ENCODE assay signal across 1 cellular context in the genomic region with DNA sequence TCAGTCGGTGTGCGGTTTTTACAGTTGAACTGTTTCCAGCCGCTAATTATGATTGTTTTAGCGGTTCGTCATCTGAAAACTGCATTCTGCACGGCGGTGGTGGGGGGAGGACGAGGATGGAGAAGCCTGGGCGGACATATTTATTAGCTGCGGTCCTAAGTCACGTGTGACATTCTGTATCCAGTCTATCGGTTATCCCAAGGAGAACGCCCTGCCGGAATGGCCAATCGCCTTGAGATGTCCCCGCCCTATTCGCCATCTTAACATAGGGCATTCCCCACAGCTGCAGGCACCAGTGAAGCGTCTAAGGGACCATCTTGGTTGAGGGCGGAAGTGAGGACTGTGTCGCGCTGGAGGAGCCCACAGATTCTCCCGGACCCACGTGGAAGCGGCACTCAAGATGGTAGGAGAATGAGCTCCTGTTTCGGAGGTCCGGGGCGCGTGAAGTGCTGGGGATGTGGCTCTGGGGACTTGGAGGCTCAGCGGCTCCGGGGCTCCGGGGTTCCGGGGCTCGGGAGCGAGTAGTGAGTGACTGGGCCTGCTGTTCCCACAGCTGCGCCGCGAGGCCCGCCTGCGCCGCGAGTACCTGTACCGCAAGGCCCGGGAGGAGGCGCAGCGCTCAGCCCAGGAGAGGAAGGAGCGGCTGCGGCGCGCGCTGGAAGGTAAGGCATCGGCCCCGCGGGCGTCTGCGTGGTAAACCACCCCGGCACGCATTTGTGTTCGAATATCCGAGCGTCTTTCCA.
TF ChIP-seq lines count a peak whose summit lies in the region.

Gene IMP4 (plus strand): TSS at position 365 of the 743 bp plus-strand sequence. CDS start 36 bp downstream, at position 401.

TF ChIP-seq in HepG2, 621 proteins besides CTCF, POLR2A, EP300 and RAD21 (continued from another document and continues in another):
- TF ChIP-seq, protein P1, sequence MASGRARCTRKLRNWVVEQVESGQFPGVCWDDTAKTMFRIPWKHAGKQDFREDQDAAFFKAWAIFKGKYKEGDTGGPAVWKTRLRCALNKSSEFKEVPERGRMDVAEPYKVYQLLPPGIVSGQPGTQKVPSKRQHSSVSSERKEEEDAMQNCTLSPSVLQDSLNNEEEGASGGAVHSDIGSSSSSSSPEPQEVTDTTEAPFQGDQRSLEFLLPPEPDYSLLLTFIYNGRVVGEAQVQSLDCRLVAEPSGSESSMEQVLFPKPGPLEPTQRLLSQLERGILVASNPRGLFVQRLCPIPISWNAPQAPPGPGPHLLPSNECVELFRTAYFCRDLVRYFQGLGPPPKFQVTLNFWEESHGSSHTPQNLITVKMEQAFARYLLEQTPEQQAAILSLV (CRISPR knock-in tag; IDR thresholded peaks at IDR 0.05; ENCODE audit: borderline replicate concordance): peak; percentile 79; the same call in 1 of the 2 replicates
- TF ChIP-seq ZBTB14 (CRISPR knock-in tag; IDR thresholded peaks at IDR 0.05) (no peak), IRF2 (CRISPR knock-in tag; IDR thresholded peaks at IDR 0.05) (peak; percentile 82; the same call in 1 of the 2 replicates), ZNF746 (CRISPR knock-in tag; IDR thresholded peaks at IDR 0.05) (peak; percentile 70), ZNF775 (CRISPR knock-in tag; IDR thresholded peaks at IDR 0.05; ENCODE audit: borderline replicate concordance) (no peak), HNRNPL (IDR thresholded peaks at IDR 0.05; ENCODE audit: low read depth, low read length) (no peak), MXD3 (CRISPR knock-in tag; IDR thresholded peaks at IDR 0.05) (peak; percentile 98), ZNF350 (CRISPR knock-in tag; IDR thresholded peaks at IDR 0.05; ENCODE audit: borderline replicate concordance, low read depth) (peak; percentile 87; the same call in 1 of the 2 replicates), TBX3 (IDR thresholded peaks at IDR 0.05; ENCODE audit: borderline replicate concordance) (no peak), CAMTA2 (CRISPR knock-in tag; IDR thresholded peaks at IDR 0.05; ENCODE audit: borderline replicate concordance) (peak; percentile 84; the same call in 1 of the 2 replicates), ZNF607 (CRISPR knock-in tag; IDR thresholded peaks at IDR 0.05; ENCODE audit: borderline replicate concordance) (peak; percentile 87; the same call in 1 of the 2 replicates), ZNF7 (CRISPR knock-in tag; IDR thresholded peaks at IDR 0.05) (no peak), NR2F6 (IDR thresholded peaks at IDR 0.05) (no peak), NR2F6 (CRISPR knock-in tag; IDR thresholded peaks at IDR 0.05) (0 out of 2 replicates have a peak, but pooled peaks have one; percentile 2), ZNF251 (CRISPR knock-in tag; IDR thresholded peaks at IDR 0.05) (0 out of 2 replicates have a peak, but pooled peaks have one; percentile 49), DDIT3 (CRISPR knock-in tag; IDR thresholded peaks at IDR 0.05) (no peak), ZNF20 (CRISPR knock-in tag; IDR thresholded peaks at IDR 0.05) (no peak; the same call in 1 of the 2 replicates), EED (CRISPR knock-in tag; IDR thresholded peaks at IDR 0.05) (peak; percentile 85; the same call in 1 of the 2 replicates), RFX1 (IDR thresholded peaks at IDR 0.05) (no peak), SALL1 (CRISPR knock-in tag; IDR thresholded peaks at IDR 0.05) (peak; percentile 95), ZBTB25 (CRISPR knock-in tag; IDR thresholded peaks at IDR 0.05) (no peak), DRAP1 (CRISPR knock-in tag; IDR thresholded peaks at IDR 0.05) (peak; percentile 79; the same call in 1 of the 2 replicates), ZNF142 (CRISPR knock-in tag; IDR thresholded peaks at IDR 0.05) (0 out of 2 replicates have a peak, but pooled peaks have one; percentile 44), NCOA5 (CRISPR knock-in tag; IDR thresholded peaks at IDR 0.05) (no peak), NFRKB (IDR thresholded peaks at IDR 0.05) (no peak; the same call in 1 of the 2 replicates), ZNF335 (CRISPR knock-in tag; IDR thresholded peaks at IDR 0.05) (peak; percentile 91), AGO1 (IDR thresholded peaks at IDR 0.05; ENCODE audit: low read depth, low read length, poor library complexity, severe bottlenecking) (peak; percentile 62), PTBP1 (IDR thresholded peaks at IDR 0.05; ENCODE audit: low read depth, low read length, poor library complexity, severe bottlenecking) (no peak)
- TF ChIP-seq, protein P2, sequence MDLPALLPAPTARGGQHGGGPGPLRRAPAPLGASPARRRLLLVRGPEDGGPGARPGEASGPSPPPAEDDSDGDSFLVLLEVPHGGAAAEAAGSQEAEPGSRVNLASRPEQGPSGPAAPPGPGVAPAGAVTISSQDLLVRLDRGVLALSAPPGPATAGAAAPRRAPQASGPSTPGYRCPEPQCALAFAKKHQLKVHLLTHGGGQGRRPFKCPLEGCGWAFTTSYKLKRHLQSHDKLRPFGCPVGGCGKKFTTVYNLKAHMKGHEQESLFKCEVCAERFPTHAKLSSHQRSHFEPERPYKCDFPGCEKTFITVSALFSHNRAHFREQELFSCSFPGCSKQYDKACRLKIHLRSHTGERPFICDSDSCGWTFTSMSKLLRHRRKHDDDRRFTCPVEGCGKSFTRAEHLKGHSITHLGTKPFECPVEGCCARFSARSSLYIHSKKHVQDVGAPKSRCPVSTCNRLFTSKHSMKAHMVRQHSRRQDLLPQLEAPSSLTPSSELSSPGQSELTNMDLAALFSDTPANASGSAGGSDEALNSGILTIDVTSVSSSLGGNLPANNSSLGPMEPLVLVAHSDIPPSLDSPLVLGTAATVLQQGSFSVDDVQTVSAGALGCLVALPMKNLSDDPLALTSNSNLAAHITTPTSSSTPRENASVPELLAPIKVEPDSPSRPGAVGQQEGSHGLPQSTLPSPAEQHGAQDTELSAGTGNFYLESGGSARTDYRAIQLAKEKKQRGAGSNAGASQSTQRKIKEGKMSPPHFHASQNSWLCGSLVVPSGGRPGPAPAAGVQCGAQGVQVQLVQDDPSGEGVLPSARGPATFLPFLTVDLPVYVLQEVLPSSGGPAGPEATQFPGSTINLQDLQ (CRISPR knock-in tag; IDR thresholded peaks at IDR 0.05): peak; percentile 86; the same call in 1 of the 2 replicates
- TF ChIP-seq, protein P3, sequence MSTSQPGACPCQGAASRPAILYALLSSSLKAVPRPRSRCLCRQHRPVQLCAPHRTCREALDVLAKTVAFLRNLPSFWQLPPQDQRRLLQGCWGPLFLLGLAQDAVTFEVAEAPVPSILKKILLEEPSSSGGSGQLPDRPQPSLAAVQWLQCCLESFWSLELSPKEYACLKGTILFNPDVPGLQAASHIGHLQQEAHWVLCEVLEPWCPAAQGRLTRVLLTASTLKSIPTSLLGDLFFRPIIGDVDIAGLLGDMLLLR (CRISPR knock-in tag; IDR thresholded peaks at IDR 0.05): peak; percentile 97
- TF ChIP-seq, protein P4, sequence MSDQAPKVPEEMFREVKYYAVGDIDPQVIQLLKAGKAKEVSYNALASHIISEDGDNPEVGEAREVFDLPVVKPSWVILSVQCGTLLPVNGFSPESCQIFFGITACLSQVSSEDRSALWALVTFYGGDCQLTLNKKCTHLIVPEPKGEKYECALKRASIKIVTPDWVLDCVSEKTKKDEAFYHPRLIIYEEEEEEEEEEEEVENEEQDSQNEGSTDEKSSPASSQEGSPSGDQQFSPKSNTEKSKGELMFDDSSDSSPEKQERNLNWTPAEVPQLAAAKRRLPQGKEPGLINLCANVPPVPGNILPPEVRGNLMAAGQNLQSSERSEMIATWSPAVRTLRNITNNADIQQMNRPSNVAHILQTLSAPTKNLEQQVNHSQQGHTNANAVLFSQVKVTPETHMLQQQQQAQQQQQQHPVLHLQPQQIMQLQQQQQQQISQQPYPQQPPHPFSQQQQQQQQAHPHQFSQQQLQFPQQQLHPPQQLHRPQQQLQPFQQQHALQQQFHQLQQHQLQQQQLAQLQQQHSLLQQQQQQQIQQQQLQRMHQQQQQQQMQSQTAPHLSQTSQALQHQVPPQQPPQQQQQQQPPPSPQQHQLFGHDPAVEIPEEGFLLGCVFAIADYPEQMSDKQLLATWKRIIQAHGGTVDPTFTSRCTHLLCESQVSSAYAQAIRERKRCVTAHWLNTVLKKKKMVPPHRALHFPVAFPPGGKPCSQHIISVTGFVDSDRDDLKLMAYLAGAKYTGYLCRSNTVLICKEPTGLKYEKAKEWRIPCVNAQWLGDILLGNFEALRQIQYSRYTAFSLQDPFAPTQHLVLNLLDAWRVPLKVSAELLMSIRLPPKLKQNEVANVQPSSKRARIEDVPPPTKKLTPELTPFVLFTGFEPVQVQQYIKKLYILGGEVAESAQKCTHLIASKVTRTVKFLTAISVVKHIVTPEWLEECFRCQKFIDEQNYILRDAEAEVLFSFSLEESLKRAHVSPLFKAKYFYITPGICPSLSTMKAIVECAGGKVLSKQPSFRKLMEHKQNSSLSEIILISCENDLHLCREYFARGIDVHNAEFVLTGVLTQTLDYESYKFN (CRISPR knock-in tag; conservative IDR thresholded peaks at IDR 0.05): 0 out of 2 replicates have a peak, but pooled peaks have one; percentile 5
- TF ChIP-seq, protein P5, sequence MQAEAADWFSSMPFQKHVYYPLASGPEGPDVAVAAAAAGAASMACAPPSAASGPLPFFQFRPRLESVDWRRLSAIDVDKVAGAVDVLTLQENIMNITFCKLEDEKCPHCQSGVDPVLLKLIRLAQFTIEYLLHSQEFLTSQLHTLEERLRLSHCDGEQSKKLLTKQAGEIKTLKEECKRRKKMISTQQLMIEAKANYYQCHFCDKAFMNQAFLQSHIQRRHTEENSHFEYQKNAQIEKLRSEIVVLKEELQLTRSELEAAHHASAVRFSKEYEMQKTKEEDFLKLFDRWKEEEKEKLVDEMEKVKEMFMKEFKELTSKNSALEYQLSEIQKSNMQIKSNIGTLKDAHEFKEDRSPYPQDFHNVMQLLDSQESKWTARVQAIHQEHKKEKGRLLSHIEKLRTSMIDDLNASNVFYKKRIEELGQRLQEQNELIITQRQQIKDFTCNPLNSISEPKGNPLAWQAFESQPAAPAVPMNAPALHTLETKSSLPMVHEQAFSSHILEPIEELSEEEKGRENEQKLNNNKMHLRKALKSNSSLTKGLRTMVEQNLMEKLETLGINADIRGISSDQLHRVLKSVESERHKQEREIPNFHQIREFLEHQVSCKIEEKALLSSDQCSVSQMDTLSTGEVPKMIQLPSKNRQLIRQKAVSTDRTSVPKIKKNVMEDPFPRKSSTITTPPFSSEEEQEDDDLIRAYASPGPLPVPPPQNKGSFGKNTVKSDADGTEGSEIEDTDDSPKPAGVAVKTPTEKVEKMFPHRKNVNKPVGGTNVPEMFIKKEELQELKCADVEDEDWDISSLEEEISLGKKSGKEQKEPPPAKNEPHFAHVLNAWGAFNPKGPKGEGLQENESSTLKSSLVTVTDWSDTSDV (CRISPR knock-in tag; IDR thresholded peaks at IDR 0.05): peak; percentile 79; the same call in 1 of the 2 replicates
